In genomic region chr11:108135845-108136599, GRCh38 we compare ENCODE assay signal across 8 cellular contexts. TPM values are rescaled to one million over a fixed set of nuclear protein-coding genes. Genes with fewer than 3 reads are reported as not detected.
DNase-seq lines count a peak whose midpoint lies in the region; ATAC-seq, FAIRE-seq and TF ChIP-seq lines count a peak whose summit lies in the region.

No MANE protein-coding gene starts in this region.

- no peaks in the 10 kb centered on the region for H3K4me1 Mint-ChIP-seq in endodermal cell

- CTCF ChIA-PET in OCI-LY7 (lab: Charles Lee; ENCODE audit: unreplicated experiment), result no interaction called here

- intact Hi-C loops in OCI-LY7 (cut with micrococcal nuclease; ENCODE audit: unreplicated experiment), result no loop called here
- intact Hi-C loops in left lung (cut with DNase I), result no loop called here

- peak; percentile 75 for TF ChIP-seq CTCF in OCI-LY7 (conservative IDR thresholded peaks at IDR 0.05; ENCODE audit: low read length)
- TF ChIP-seq CTCF in endodermal cell (conservative IDR thresholded peaks at IDR 0.05), result peak; percentile 57
- no peak for TF ChIP-seq CTCF in left lung (IDR thresholded peaks at IDR 0.05)

- H3K4me2 ChIP-seq in OCI-LY7 (ENCODE audit: low read length), result no peak overlapping the region

- H3K27me3 ChIP-seq in endodermal cell (ENCODE audit: control insufficient read depth, insufficient read depth, low read length, poor library complexity, severe bottlenecking) (no peaks in the 10 kb centered on the region), left lung (no peaks in the 10 kb centered on the region)

- peaks cover 35% of the 10 kb centered on the region for H3K36me3 Mint-ChIP-seq in endodermal cell (ENCODE audit: low read depth)

- H3K4me3 ChIP-seq in OCI-LY7 (ENCODE audit: low read depth, low read length, poor library complexity, severe bottlenecking) (no peak overlapping the region), endodermal cell (ENCODE audit: low read length) (no peak overlapping the region), left lung (no peak overlapping the region)

- no peaks in the 10 kb centered on the region for H3K9me3 Mint-ChIP-seq in endodermal cell

- no peak overlapping the region for H3K4me3 Mint-ChIP-seq in endodermal cell

- H3K9me3 ChIP-seq in OCI-LY7 (ENCODE audit: low read length) (no peaks in the 10 kb centered on the region), endodermal cell (ENCODE audit: control insufficient read depth, low read length) (no peaks in the 10 kb centered on the region), left lung (no peaks in the 10 kb centered on the region)

- no peak overlapping the region for H3K9ac ChIP-seq in endodermal cell (ENCODE audit: extremely low read depth, low read length, poor library complexity, severe bottlenecking)

- H2AFZ ChIP-seq in OCI-LY7 (ENCODE audit: low read length), result no peak overlapping the region

- peak; percentile 39 for FAIRE-seq in A204.1 (lab: Jason Lieb, UNC)

- no TSS peak for BruUV-seq in OCI-LY7 (replicated peaks; lab: Mats Ljungman, UMichigan)

- 92 to 98% methylated on average over 1 to 2 of the region's 2 CpGs for WGBS in endodermal cell (ENCODE audit: insufficient coverage in 1 of 2, insufficient read length in 1 of 2), 2 experiments

- H3K36me3 ChIP-seq in OCI-LY7 (ENCODE audit: insufficient read depth, low read length) (peaks cover 80% of the 10 kb centered on the region), endodermal cell (ENCODE audit: control insufficient read depth, insufficient read depth, low read length) (peaks cover 8% of the 10 kb centered on the region), left lung (peaks cover 0 to 76% of the 10 kb centered on the region in 2 donors)

- no peaks in the 10 kb centered on the region for H3K27me3 Mint-ChIP-seq in endodermal cell (ENCODE audit: insufficient read depth)

- ATAC-seq in GM18868 (IDR thresholded peaks at IDR 0.05; ENCODE audit: unreplicated experiment) (peak; percentile 72), left lung (no peak)

- POLR2A ChIA-PET in OCI-LY7 (lab: Charles Lee), result interaction anchor here (0.6 kb wide), 1 partner anchor 149 kb away, joined by 3 read pairs; no protein-coding TSS in a partner anchor

- no peaks in the 10 kb centered on the region for H3K79me2 ChIP-seq in OCI-LY7 (ENCODE audit: insufficient read depth, low read depth, low read length)

- DNase-seq in OCI-LY7 (ENCODE audit: low spot score), result peak; percentile 57
- DNase-seq in endodermal cell, result no peak
- DNase-seq in left lung, result no peak
- DNase-seq in HuH-7.5 (ENCODE audit: low spot score), result no peak
- no peak for DNase-seq in NCI-H146 (lab: John Stamatoyannopoulos, UW)
- no peak for DNase-seq in stimulated activated naive CD4-positive, alpha-beta T cell treated with Interleukin-2 at 50 U/mL for 16 hours (lab: John Stamatoyannopoulos, UW)

- H3K27ac Mint-ChIP-seq in endodermal cell, result no peak overlapping the region

- no peaks in the 10 kb centered on the region for H4K20me1 ChIP-seq in OCI-LY7 (ENCODE audit: insufficient read depth, low read length)

- H3K27ac ChIP-seq in OCI-LY7 (ENCODE audit: low read depth, low read length, poor library complexity, severe bottlenecking), result no peak overlapping the region
- H3K27ac ChIP-seq in endodermal cell (ENCODE audit: low read depth, low read length), result no peak overlapping the region
- no peak overlapping the region for H3K27ac ChIP-seq in left lung

- peaks cover 4% of the 10 kb centered on the region for H3K4me1 ChIP-seq in OCI-LY7 (ENCODE audit: insufficient read depth, low read length, poor library complexity, severe bottlenecking)
- H3K4me1 ChIP-seq in endodermal cell (ENCODE audit: control insufficient read depth, insufficient read depth, low read length), result no peaks in the 10 kb centered on the region
- H3K4me1 ChIP-seq in left lung, result peaks cover 0 to 8% of the 10 kb centered on the region in 2 donors

- H3K9me2 ChIP-seq in OCI-LY7 (ENCODE audit: insufficient read depth, low read length), result no peaks in the 10 kb centered on the region

RNA-seq across cellular contexts. Expression of gene ACAT1, which starts 14.7 kb away (rescaled TPM):
- total RNA-seq in OCI-LY7 (2014; rRNA removed; shearing (Covaris generic)), result 69.8 and 83.2 TPM in 2 replicates
- 66.7 and 86.3 TPM in 2 replicates for total RNA-seq in OCI-LY7 (2022)
- 10 to 100 TPM; 15.8 to 18.8 TPM for total RNA-seq in endodermal cell
- 19.9 TPM for polyA plus RNA-seq in endodermal cell (2013, experiment 1 of 2)
- 20.2 TPM for polyA plus RNA-seq in endodermal cell (2013, experiment 2 of 2)
- total RNA-seq in left lung, result 10 to 100 TPM; 69.0 to 70.0 TPM

Comparison
In these comparisons a context has a peak if more than half of its experiments do, and no peak if none do; other contexts are left out.
1. CTCF ChIP-seq: peak in OCI-LY7 (single experiment) and endodermal cell (single experiment); none in left lung (0 of 2).